Comparison of ENCODE assay signal across 22 cellular contexts in the genomic region with DNA sequence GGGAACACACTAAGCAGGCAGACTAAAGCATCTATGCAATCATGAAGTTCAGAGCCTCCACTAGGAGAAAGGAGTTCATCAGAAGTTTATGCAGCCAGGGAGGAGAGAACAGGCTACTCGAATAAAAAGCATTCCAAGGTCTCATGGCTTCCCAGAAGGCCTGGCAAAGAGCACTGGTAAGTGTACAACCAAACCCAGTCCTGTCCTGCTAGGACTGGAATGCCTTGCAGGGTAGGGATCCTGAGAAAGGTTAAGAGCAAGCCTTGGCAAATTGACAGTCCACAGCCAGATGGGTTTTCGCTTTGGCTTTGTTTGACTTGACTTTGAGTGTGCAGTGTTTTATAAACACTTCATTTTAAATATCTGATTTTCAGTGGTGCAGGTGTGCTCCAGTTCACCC.
DNase-seq lines count a peak whose midpoint lies in the region; ATAC-seq and TF ChIP-seq lines count a peak whose summit lies in the region.
"Had no signal": no experiment of that assay in that cellular context is flagged by ENCODE, and none has a peak within 500 bp of the region (broad histone marks: within the 10 kb centered on the region; RNA-seq: fewer than 3 reads in every experiment).

No MANE protein-coding gene starts in this region.

- intact Hi-C loops in sciatic nerve (cut with DNase I), result no loop called here
- intact Hi-C loops in esophagus muscularis mucosa (cut with DNase I), result no loop called here

- no peak overlapping the region for H3K4me3 ChIP-seq in fibroblast of the aortic adventitia (ENCODE audit: low read depth, low read length)
- no peak overlapping the region for H3K4me3 ChIP-seq in esophagus muscularis mucosa
- H3K4me3 ChIP-seq: dorsolateral prefrontal cortex, esophagus squamous epithelium, SJSA1, smooth muscle cell had no signal

- DNase-seq in NCI-H128 (lab: John Stamatoyannopoulos, UW; ENCODE audit: unreplicated experiment), result peak; percentile 84
- peak; percentile 89 for DNase-seq in NCI-H2196 (lab: John Stamatoyannopoulos, UW; ENCODE audit: unreplicated experiment)
- peak; percentile 7 for DNase-seq in fibroblast of the aortic adventitia (ENCODE audit: low read depth)
- DNase-seq in sciatic nerve (ENCODE audit: low spot score), result no peak
- no peak for DNase-seq in stimulated activated naive CD8-positive, alpha-beta T cell treated with anti-CD3 and anti-CD28 coated beads, Interleukin-15, Interleukin-2, amounts not matched to agents 100 U/mL and 50 U/mL, for 24 hours
- no peak for DNase-seq in esophagus muscularis mucosa (ENCODE audit: extremely low spot score)
- no peak for DNase-seq in activated T-cell treated with anti-CD3 and anti-CD28 coated beads, Interleukin-2, amount 50 U/mL, for 4 hours
- DNase-seq: activated CD4-positive, alpha-beta T cell treated with anti-CD3 and anti-CD28 coated beads for 1 hour; AML-193; dorsolateral prefrontal cortex; esophagus squamous epithelium; glutamatergic neuron; Kasumi-1; naive B cell; NCI-H1417 treated with DMSO at 0.1 percent for 48 hours; NCI-H526 treated with DMSO at 0.1 percent for 48 hours; OCI-M1; stimulated activated CD4-positive, alpha-beta T cell treated with anti-CD3 and anti-CD28 coated beads, Interleukin-4, amount 100 ng/mL, for 4 hours had no signal

- H3K9me3 ChIP-seq in esophagus muscularis mucosa, result no peaks in the 10 kb centered on the region
- H3K9me3 ChIP-seq: esophagus squamous epithelium, SJSA1 had no signal

- no peaks in the 10 kb centered on the region for H3K4me1 Mint-ChIP-seq in activated T-cell treated with anti-CD3 and anti-CD28 coated beads, Interleukin-2, amount 50 U/mL, for 4 hours (ENCODE audit: low read depth)
- H3K4me1 Mint-ChIP-seq: naive B cell had no signal

- H3K4me3 Mint-ChIP-seq in activated T-cell treated with anti-CD3 and anti-CD28 coated beads, Interleukin-2, amount 50 U/mL, for 4 hours, result no peak overlapping the region
- H3K4me3 Mint-ChIP-seq: activated T-helper 1 cell treated with anti-CD3 and anti-CD28 coated beads, Interleukin-12 subunit alpha, Interleukin-12 subunit beta, Interleukin-2, Interleukin-4 antibody, amounts not matched to agents 30 ng/mL and 10 ng/mL and 1 ng/mL, durations not matched to agents 14 hours and 24 hours and 36 hours; naive B cell had no signal

- peaks cover 0 to 13% (median 4%) of the 10 kb centered on the region in 4 donors for H3K4me1 ChIP-seq in esophagus muscularis mucosa
- H3K4me1 ChIP-seq: SJSA1 had no signal

- no peaks in the 10 kb centered on the region for H3K9me3 Mint-ChIP-seq in activated T-cell treated with anti-CD3 and anti-CD28 coated beads, Interleukin-2, amount 50 U/mL, for 4 hours
- H3K9me3 Mint-ChIP-seq: activated T-helper 1 cell treated with anti-CD3 and anti-CD28 coated beads, Interleukin-12 subunit alpha, Interleukin-12 subunit beta, Interleukin-2, Interleukin-4 antibody, amounts not matched to agents 30 ng/mL and 10 ng/mL and 1 ng/mL, durations not matched to agents 14 hours and 24 hours and 36 hours had no signal

- no peak overlapping the region for H3K27ac ChIP-seq in esophagus muscularis mucosa (replicated peaks in 1 of 4)
- H3K27ac ChIP-seq: esophagus squamous epithelium, SJSA1 had no signal

- ATAC-seq in sciatic nerve, result peak; percentile 67
- ATAC-seq in HG03571 (IDR thresholded peaks at IDR 0.05; ENCODE audit: unreplicated experiment), result no peak
- ATAC-seq in stimulated activated naive CD8-positive, alpha-beta T cell treated with anti-CD3 and anti-CD28 coated beads, Interleukin-15, Interleukin-2, amounts not matched to agents 100 U/mL and 50 U/mL, for 24 hours, result no peak
- ATAC-seq in activated T-cell treated with anti-CD3 and anti-CD28 coated beads, Interleukin-2, amount 50 U/mL, for 4 hours, result no peak

- no peaks in the 10 kb centered on the region for H3K36me3 ChIP-seq in esophagus muscularis mucosa
- H3K36me3 ChIP-seq: esophagus squamous epithelium, SJSA1 had no signal

- no peaks in the 10 kb centered on the region for H3K27me3 ChIP-seq in esophagus muscularis mucosa
- H3K27me3 ChIP-seq: dorsolateral prefrontal cortex, esophagus squamous epithelium, SJSA1 had no signal

- H3K27me3 Mint-ChIP-seq in activated T-cell treated with anti-CD3 and anti-CD28 coated beads, Interleukin-2, amount 50 U/mL, for 4 hours (ENCODE audit: low read depth), result no peaks in the 10 kb centered on the region

- WGBS in esophagus muscularis mucosa, result 33% methylated on average over 2 of the region's 2 CpGs

- no peaks in the 10 kb centered on the region for H3K36me3 Mint-ChIP-seq in activated T-cell treated with anti-CD3 and anti-CD28 coated beads, Interleukin-2, amount 50 U/mL, for 4 hours (ENCODE audit: insufficient read depth)
- H3K36me3 Mint-ChIP-seq: naive B cell had no signal

- no peak for TF ChIP-seq EP300 in esophagus muscularis mucosa (IDR thresholded peaks at IDR 0.05)

- TF ChIP-seq POLR2A in esophagus muscularis mucosa (IDR thresholded peaks at IDR 0.05; ENCODE audit: low read depth), result no peak

- TF ChIP-seq CTCF in fibroblast of the aortic adventitia (IDR thresholded peaks at IDR 0.05; ENCODE audit: insufficient read depth, low read length) (no peak), esophagus muscularis mucosa (IDR thresholded peaks at IDR 0.05) (no peak)

Comparison
In these comparisons a context has a peak if more than half of its experiments do, and no peak if none do; other contexts are left out.
1. DNase-seq: peak in NCI-H128 (single experiment), NCI-H2196 (single experiment) and fibroblast of the aortic adventitia (single experiment); none in sciatic nerve (single experiment), stimulated activated naive CD8-positive, alpha-beta T cell treated with anti-CD3 and anti-CD28 coated beads, Interleukin-15, Interleukin-2, amounts not matched to agents 100 U/mL and 50 U/mL, for 24 hours (single experiment), esophagus muscularis mucosa (single experiment) and activated T-cell treated with anti-CD3 and anti-CD28 coated beads, Interleukin-2, amount 50 U/mL, for 4 hours (single experiment).